Comparison of ENCODE assay signal across 16 cellular contexts in genomic region chr2:60961457-60961856, GRCh38. TPM values are rescaled to one million over a fixed set of nuclear protein-coding genes. Genes with fewer than 3 reads are reported as not detected.
DNase-seq lines count a peak whose midpoint lies in the region; ATAC-seq and TF ChIP-seq lines count a peak whose summit lies in the region.
"Had no signal": no experiment of that assay in that cellular context is flagged by ENCODE, and none has a peak within 500 bp of the region (broad histone marks: within the 10 kb centered on the region; RNA-seq: fewer than 3 reads in every experiment).

No MANE protein-coding gene starts in this region.

- no peak overlapping the region for H3K4me3 Mint-ChIP-seq in CD4-positive, alpha-beta T cell
- H3K4me3 Mint-ChIP-seq: H9 had no signal

- CTCF ChIA-PET in CD4-positive, alpha-beta T cell (lab: Charles Lee): no interaction called here

- H3K27ac ChIP-seq in body of pancreas (no peak overlapping the region), left lung (no peak overlapping the region)
- H3K27ac ChIP-seq in CD4-positive, alpha-beta T cell (ENCODE audit: low read depth, low read length): no peak overlapping the region
- H3K27ac ChIP-seq: coronary artery, tibial nerve had no signal

- H3K4me1 ChIP-seq in body of pancreas (peaks cover 18% of the 10 kb centered on the region), left lung (peaks cover 0 to 18% of the 10 kb centered on the region in 2 donors)

- peaks cover 36% of the 10 kb centered on the region for H3K4me1 Mint-ChIP-seq in CD4-positive, alpha-beta T cell (ENCODE audit: low read depth)

- no peak for TF ChIP-seq CTCF in AG10803 (conservative IDR thresholded peaks at IDR 0.05; ENCODE audit: low read length)
- no peak for TF ChIP-seq CTCF in body of pancreas (IDR thresholded peaks at IDR 0.05)
- no peak for TF ChIP-seq CTCF in left lung (IDR thresholded peaks at IDR 0.05)
- no peak for TF ChIP-seq CTCF in CD4-positive, alpha-beta T cell (IDR thresholded peaks at IDR 0.05)

- H3K27me3 Mint-ChIP-seq in CD4-positive, alpha-beta T cell: no peaks in the 10 kb centered on the region

- intact Hi-C loops in body of pancreas (cut with DNase I) (no loop called here), left lung (cut with DNase I) (no loop called here)
- intact Hi-C loops in CD4-positive, alpha-beta T cell (cut with DNase I, micrococcal nuclease): no loop called here

- peak; percentile 58 for ATAC-seq in body of pancreas
- peak; percentile 95 for ATAC-seq in left lung
- no peak for ATAC-seq in CD4-positive, alpha-beta T cell (ENCODE audit: poor library complexity)
- ATAC-seq: right cardiac atrium had no signal

- no peaks in the 10 kb centered on the region for H3K9me3 Mint-ChIP-seq in CD4-positive, alpha-beta T cell
- H3K9me3 Mint-ChIP-seq: H9 had no signal

- WGBS in body of pancreas, 2 donors: 65 to 74% methylated on average over 4 of the region's 4 CpGs

- POLR2A ChIA-PET in CD4-positive, alpha-beta T cell (lab: Charles Lee): no interaction called here

- DNase-seq in AG10803 (ENCODE audit: low read depth) (peak; percentile 77), LHCN-M2 (ENCODE audit: low read depth) (peak; percentile 51), body of pancreas (no peak), left lung (no peak), GOT3 (lab: John Stamatoyannopoulos, UW) (no peak), NCI-H128 (lab: John Stamatoyannopoulos, UW; ENCODE audit: unreplicated experiment) (no peak), NCI-H1436 (lab: John Stamatoyannopoulos, UW) (no peak)
- no peak for DNase-seq in CD4-positive, alpha-beta T cell
- DNase-seq: activated CD4-positive, alpha-beta T cell treated with anti-CD3 and anti-CD28 coated beads, Interleukin-2, amount 50 U/mL, for 4 hours; H9; hippocampal formation; MG63; NCI-H526; right cardiac atrium had no signal

- H3K4me3 ChIP-seq in AG10803 (ENCODE audit: low read length) (no peak overlapping the region), body of pancreas (no peak overlapping the region), left lung (no peak overlapping the region)
- H3K4me3 ChIP-seq: coronary artery, MG63, tibial nerve had no signal

- H3K36me3 ChIP-seq in body of pancreas (replicated peaks in 1 of 2; ENCODE audit: insufficient read depth in 1 of 2, low read depth in 2 of 2) (no peaks in the 10 kb centered on the region), left lung (no peaks in the 10 kb centered on the region)
- H3K36me3 ChIP-seq: MG63 had no signal

- H3K27me3 ChIP-seq in body of pancreas (no peaks in the 10 kb centered on the region), left lung (no peaks in the 10 kb centered on the region)
- no peaks in the 10 kb centered on the region for H3K27me3 ChIP-seq in CD4-positive, alpha-beta T cell (ENCODE audit: control insufficient read depth, insufficient read depth, low read length)
- H3K27me3 ChIP-seq: MG63, tibial nerve had no signal

- no peak for TF ChIP-seq POLR2A in body of pancreas (IDR thresholded peaks at IDR 0.05)

- no peak overlapping the region for H3K27ac Mint-ChIP-seq in CD4-positive, alpha-beta T cell
- H3K27ac Mint-ChIP-seq: H9 had no signal

- H3K36me3 Mint-ChIP-seq in CD4-positive, alpha-beta T cell (ENCODE audit: low read depth): peaks cover 7% of the 10 kb centered on the region

- no peaks in the 10 kb centered on the region for H3K9me3 ChIP-seq in body of pancreas
- H3K9me3 ChIP-seq in left lung: no peaks in the 10 kb centered on the region
- H3K9me3 ChIP-seq in CD4-positive, alpha-beta T cell (ENCODE audit: control insufficient read depth, low read length): no peaks in the 10 kb centered on the region
- H3K9me3 ChIP-seq: MG63, tibial nerve had no signal

RNA-seq across cellular contexts. Expression of gene PEX13, which starts 56.1 kb away (rescaled TPM):
- total RNA-seq in LHCN-M2 (2014; rRNA removed): 42.2 and 46.8 TPM in 2 replicates
- polyA plus RNA-seq in LHCN-M2 (2012): 6.4 TPM
- total RNA-seq in body of pancreas: 10 to 100 TPM; 18.2 to 19.8 TPM
- total RNA-seq in left lung: 10 to 100 TPM; 25.5 to 31.0 TPM
- total RNA-seq in CD4-positive, alpha-beta T cell: 10 to 100 TPM in 1 of 2 experiments, 1 to 10 TPM in 1; 8.6 to 12.2 TPM

RNA-seq across cellular contexts. Expression of gene PUS10, which starts 56.6 kb away (rescaled TPM):
- total RNA-seq in LHCN-M2 (2014; rRNA removed): 4.1 and 5.2 TPM in 2 replicates
- polyA plus RNA-seq in LHCN-M2 (2012): 1.7 TPM
- total RNA-seq in body of pancreas: 10 to 100 TPM in 1 of 2 donors, 1 to 10 TPM in 1; 3.6 to 15.6 TPM
- 10 to 100 TPM in 1 of 2 donors, 1 to 10 TPM in 1; 8.6 to 14.2 TPM for total RNA-seq in left lung
- 1 to 10 TPM; 2.0 to 2.6 TPM for total RNA-seq in CD4-positive, alpha-beta T cell

Comparison
In these comparisons a context has a peak if more than half of its experiments do, and no peak if none do; other contexts are left out.
1. DNase-seq: peak in AG10803 (single experiment) and LHCN-M2 (single experiment); none in body of pancreas (0 of 4), left lung (0 of 2), GOT3 (single experiment), NCI-H128 (single experiment), CD4-positive, alpha-beta T cell (0 of 10) and NCI-H1436 (single experiment).